In the genomic region with DNA sequence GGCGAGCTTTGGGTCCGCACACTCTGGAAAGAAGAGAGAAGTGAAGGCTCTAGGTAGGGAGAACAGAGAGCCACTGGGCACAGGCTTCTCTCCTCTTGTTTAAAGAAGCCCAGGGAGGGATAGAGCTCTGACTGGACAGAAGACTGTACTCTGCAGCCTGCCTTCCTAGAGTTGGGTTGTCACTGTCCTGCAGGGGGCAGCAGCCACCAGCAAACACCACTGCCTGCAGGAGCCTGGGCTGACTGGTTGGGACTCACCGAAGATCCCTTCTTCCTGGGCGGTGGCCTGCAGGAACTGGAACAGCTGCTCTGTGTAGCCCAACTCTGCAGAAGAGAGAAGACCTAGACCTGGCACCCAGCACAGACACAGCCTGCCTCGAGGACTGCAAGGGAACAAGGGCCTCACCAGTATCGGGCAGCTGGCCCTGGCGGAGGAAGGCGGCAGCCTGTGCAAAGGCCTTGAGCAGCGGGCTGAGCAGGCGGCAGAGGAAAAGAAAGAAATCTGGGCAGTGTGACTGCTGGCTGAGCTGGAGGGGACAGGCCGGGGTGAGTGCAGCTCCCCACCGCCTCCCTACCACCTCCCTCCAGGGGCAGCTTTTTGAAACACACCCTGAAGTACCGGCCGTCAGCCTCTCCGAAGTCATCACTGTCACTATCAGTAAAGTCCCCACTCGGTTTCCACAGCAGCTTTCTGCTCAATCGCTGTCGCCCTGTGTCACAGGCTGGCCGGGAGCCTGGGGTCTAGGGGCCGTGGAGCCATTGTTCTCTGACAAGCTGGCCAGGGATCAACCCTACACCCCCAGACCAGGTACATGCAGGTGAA, we compare ENCODE assay signal across 8 cellular contexts. TPM values are rescaled to one million over a fixed set of nuclear protein-coding genes. Genes with fewer than 3 reads are reported as not detected.
DNase-seq lines count a peak whose midpoint lies in the region; ATAC-seq, FAIRE-seq and TF ChIP-seq lines count a peak whose summit lies in the region.
"Not testable (repeated sequence)": the region's sequence is repeated elsewhere in the genome, so short reads cannot be mapped to it uniquely, and the experiment has no call there.

No MANE protein-coding gene starts in this region.

- H3K4me1 ChIP-seq in Karpas-422 (ENCODE audit: low read length); left ventricle myocardium inferior; trophoblast cell (ENCODE audit: control insufficient read depth in 1 of 2, insufficient read depth in 2 of 2, low read length in 2 of 2): not testable (repeated sequence)

- H3K4me2 ChIP-seq in Karpas-422 (ENCODE audit: low read depth, low read length, poor library complexity, severe bottlenecking); trophoblast cell (ENCODE audit: low read length): not testable (repeated sequence)

- not testable (repeated sequence) for H4K12ac ChIP-seq in trophoblast cell (ENCODE audit: low read depth, low read length)

- not testable (repeated sequence) for H3K79me1 ChIP-seq in trophoblast cell (ENCODE audit: low read length)

- H3K18ac ChIP-seq in trophoblast cell (ENCODE audit: low read length), result not testable (repeated sequence)

- not testable (repeated sequence) for H3K4ac ChIP-seq in trophoblast cell (ENCODE audit: low read depth, low read length)

- H3K27ac Mint-ChIP-seq in stimulated activated memory B cell treated with anti-CD40 and anti-IgM and Interleukin-4, amounts not matched to agents 10 μg/mL and 1 μg/mL and 100 μg/mL, for 72 hours, result not testable (repeated sequence)

- in situ Hi-C loops in T47D (cut with HindIII; ENCODE audit: low pct_unique_long_range_greater_than_20kb, low sequenced_read_pairs), result not testable (repeated sequence)

- not testable (repeated sequence) for H3K27ac ChIP-seq in Karpas-422 (ENCODE audit: low read length); left ventricle myocardium inferior (replicated peaks); trophoblast cell (ENCODE audit: low read depth, low read length)

- not testable (repeated sequence) for H3K36me3 ChIP-seq in Karpas-422 (ENCODE audit: insufficient read depth, low read length); left ventricle myocardium inferior; trophoblast cell (ENCODE audit: control insufficient read depth in 1 of 2, insufficient read depth in 2 of 2, low read length in 2 of 2)

- TF ChIP-seq POLR2A in H54 (IDR thresholded peaks at IDR 0.05; ENCODE audit: low read depth, low read length), result not testable (repeated sequence)

- not testable (repeated sequence) for H4K20me1 ChIP-seq in Karpas-422 (ENCODE audit: insufficient read depth, low read depth, low read length)

- not testable (repeated sequence) for H3K27me3 ChIP-seq in Karpas-422 (ENCODE audit: low read length); left ventricle myocardium inferior (ENCODE audit: low read depth); trophoblast cell (ENCODE audit: insufficient read depth, low read length)

- H3K79me2 ChIP-seq in Karpas-422 (ENCODE audit: low read length); trophoblast cell (ENCODE audit: control insufficient read depth, insufficient read depth, low read length, poor library complexity): not testable (repeated sequence)

- H3K4me1 Mint-ChIP-seq in stimulated activated memory B cell treated with anti-CD40 and anti-IgM and Interleukin-4, amounts not matched to agents 10 μg/mL and 1 μg/mL and 100 μg/mL, for 72 hours, result not testable (repeated sequence)

- H3K4me3 ChIP-seq in Karpas-422 (ENCODE audit: low read length); left ventricle myocardium inferior; trophoblast cell (ENCODE audit: low read depth, low read length): not testable (repeated sequence)

- H3K9me2 ChIP-seq in Karpas-422 (replicated peaks; ENCODE audit: insufficient read depth, low read length), result not testable (repeated sequence)

- H2AK5ac ChIP-seq in trophoblast cell (ENCODE audit: low read length), result not testable (repeated sequence)

- H3K9me3 Mint-ChIP-seq in stimulated activated memory B cell treated with anti-CD40 and anti-IgM and Interleukin-4, amounts not matched to agents 10 μg/mL and 1 μg/mL and 100 μg/mL, for 72 hours, result not testable (repeated sequence)

- not testable (repeated sequence) for H3K4me3 Mint-ChIP-seq in stimulated activated memory B cell treated with anti-CD40 and anti-IgM and Interleukin-4, amounts not matched to agents 10 μg/mL and 1 μg/mL and 100 μg/mL, for 72 hours

- not testable (repeated sequence) for FAIRE-seq in D721Med (lab: Jason Lieb, UNC); H54 (lab: Jason Lieb, UNC)

- not testable (repeated sequence) for H3K27me3 Mint-ChIP-seq in stimulated activated memory B cell treated with anti-CD40 and anti-IgM and Interleukin-4, amounts not matched to agents 10 μg/mL and 1 μg/mL and 100 μg/mL, for 72 hours

- no CpG with 5 or more reads among the region's 20 CpGs for WGBS in trophoblast cell (ENCODE audit: extremely low coverage, insufficient coverage, insufficient read length)

- ATAC-seq in stimulated activated memory B cell treated with anti-CD40 and anti-IgM and Interleukin-4, amounts not matched to agents 10 μg/mL and 1 μg/mL and 100 μg/mL, for 72 hours, result peak; percentile 84

- H2AFZ ChIP-seq in Karpas-422 (ENCODE audit: low read length); trophoblast cell (ENCODE audit: insufficient read depth, low read length, poor library complexity): not testable (repeated sequence)

- H3K14ac ChIP-seq in trophoblast cell (ENCODE audit: low read length), result not testable (repeated sequence)

- H3K9me3 ChIP-seq in Karpas-422 (ENCODE audit: low read length); left ventricle myocardium inferior (replicated peaks); trophoblast cell (ENCODE audit: insufficient read depth, low read depth, low read length): not testable (repeated sequence)

- H2BK12ac ChIP-seq in trophoblast cell (ENCODE audit: low read length), result not testable (repeated sequence)

- intact Hi-C loops in left ventricle myocardium inferior (cut with micrococcal nuclease), result not testable (repeated sequence)

- not testable (repeated sequence) for H3K23ac ChIP-seq in trophoblast cell (ENCODE audit: low read length)

- DNase-seq in D721Med (ENCODE audit: insufficient read length, low spot score), result peak; percentile 86
- DNase-seq in H54 (ENCODE audit: insufficient read length, low spot score), result peak; percentile 64
- DNase-seq in Karpas-422, result peak; percentile 87
- DNase-seq in activated CD4-positive, alpha-beta T cell treated with anti-CD3 and anti-CD28 coated beads, Interleukin-2, amount 50 U/mL, for 1 hour, result peak; percentile 65
- peak; percentile 61 to 82 for DNase-seq in T47D (ENCODE audit: low read depth in 1 of 2, low spot score in 1 of 2)
- DNase-seq in left ventricle myocardium inferior, result peak; percentile 84
- peak; percentile 73 to 87 for DNase-seq in trophoblast cell

- not testable (repeated sequence) for H2BK5ac ChIP-seq in trophoblast cell (ENCODE audit: low read depth, low read length, poor library complexity)

- not testable (repeated sequence) for H2BK120ac ChIP-seq in trophoblast cell (ENCODE audit: insufficient read depth, low read length, poor library complexity)

- H4K8ac ChIP-seq in trophoblast cell (ENCODE audit: low read depth, low read length), result not testable (repeated sequence)

- not testable (repeated sequence) for H3K9ac ChIP-seq in Karpas-422 (ENCODE audit: low read length); trophoblast cell (ENCODE audit: low read length)

- not testable (repeated sequence) for H3K36me3 Mint-ChIP-seq in stimulated activated memory B cell treated with anti-CD40 and anti-IgM and Interleukin-4, amounts not matched to agents 10 μg/mL and 1 μg/mL and 100 μg/mL, for 72 hours

- TF ChIP-seq CTCF in D721Med (IDR thresholded peaks at IDR 0.05; ENCODE audit: insufficient read depth, missing control alignments), result peak; percentile 85
- TF ChIP-seq CTCF in left ventricle myocardium inferior (IDR thresholded peaks at IDR 0.05; ENCODE audit: borderline replicate concordance), result peak; percentile 84

- H4K91ac ChIP-seq in trophoblast cell (ENCODE audit: low read depth, low read length), result not testable (repeated sequence)

RNA-seq across cellular contexts. Expression of a gene that starts 11.8 kb away (rescaled TPM):
- not detected in 2 replicates for total RNA-seq in Karpas-422 (2014; rRNA removed; shearing (Covaris generic); ENCODE audit: low replicate concordance)
- 5.3 TPM for total RNA-seq in left ventricle myocardium inferior
- 0.03 TPM in 1 of 2 replicates, not detected in the other for polyA plus RNA-seq in trophoblast cell (2013)

RNA-seq across cellular contexts. Expression of a gene that starts 31.3 kb away (rescaled TPM):
- total RNA-seq in Karpas-422 (2014; rRNA removed; shearing (Covaris generic); ENCODE audit: low replicate concordance), result 56.3 and 74.4 TPM in 2 replicates
- total RNA-seq in left ventricle myocardium inferior, result 6.8 TPM
- 1.6 and 1.9 TPM in 2 replicates for polyA plus RNA-seq in trophoblast cell (2013)
